10 cellular contexts compared by ENCODE assay signal in the genomic region with DNA sequence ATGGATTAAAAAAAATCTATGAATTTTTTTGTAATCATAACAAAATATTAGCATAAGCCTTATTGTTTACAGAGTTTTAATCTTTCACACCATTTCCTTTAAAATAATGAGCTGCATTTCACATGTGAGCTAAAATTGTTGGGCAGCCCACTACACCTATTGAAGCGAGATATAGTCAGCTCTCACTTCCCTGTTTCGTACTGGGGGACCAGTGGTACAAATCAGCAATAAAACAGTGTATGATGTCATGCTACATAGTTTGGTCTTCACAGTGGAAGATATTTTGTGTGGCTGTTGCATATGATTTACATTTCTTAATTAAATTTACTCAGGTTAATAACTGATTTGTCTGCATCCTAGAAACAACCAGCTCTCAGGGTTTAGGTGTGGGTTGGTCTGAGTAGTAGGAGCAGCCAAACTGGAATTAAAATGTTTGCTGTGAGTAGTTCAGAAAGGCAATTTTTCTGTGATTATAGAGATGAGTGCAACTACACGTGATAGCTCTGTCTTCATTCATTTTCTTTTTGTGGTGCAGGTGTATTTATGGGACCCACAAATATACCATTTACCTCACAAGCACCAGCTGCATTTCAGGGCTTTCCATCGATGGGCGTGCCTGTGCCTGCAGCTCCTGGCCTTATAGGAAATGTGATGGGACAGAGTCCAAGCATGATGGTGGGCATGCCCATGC.
DNase-seq lines count a peak whose midpoint lies in the region; ATAC-seq lines count a peak whose summit lies in the region.
"Had no signal": no experiment of that assay in that cellular context is flagged by ENCODE, and none has a peak within 500 bp of the region (broad histone marks: within the 10 kb centered on the region; RNA-seq: fewer than 3 reads in every experiment).

No MANE protein-coding gene starts in this region.

- DNase-seq in NCI-H1436 (lab: John Stamatoyannopoulos, UW) (peak; percentile 26), SIG-M5 treated with dmso at 0.1 percent for 504 hours (lab: John Stamatoyannopoulos, UW; ENCODE audit: unreplicated experiment) (no peak), head of caudate nucleus (no peak), Kasumi-1 (lab: John Stamatoyannopoulos, UW) (no peak)
- no peak for DNase-seq in activated CD4-positive, alpha-beta T cell treated with anti-CD3 and anti-CD28 coated beads for 36 hours
- DNase-seq: activated T-cell treated with anti-CD3 and anti-CD28 coated beads, Interleukin-2, amount 50 U/mL, for 4 hours; CD4-positive, alpha-beta T cell had no signal

- H3K9me3 Mint-ChIP-seq in activated CD4-positive, alpha-beta T cell treated with anti-CD3 and anti-CD28 coated beads for 36 hours (ENCODE audit: low read depth): no peaks in the 10 kb centered on the region
- H3K9me3 Mint-ChIP-seq: activated T-cell treated with anti-CD3 and anti-CD28 coated beads, Interleukin-2, amount 50 U/mL, for 4 hours; CD4-positive, alpha-beta T cell had no signal

- no peaks in the 10 kb centered on the region for H3K27me3 Mint-ChIP-seq in activated CD4-positive, alpha-beta T cell treated with anti-CD3 and anti-CD28 coated beads for 36 hours
- H3K27me3 Mint-ChIP-seq: CD4-positive, alpha-beta T cell had no signal

- ATAC-seq in GM18511 (IDR thresholded peaks at IDR 0.05; ENCODE audit: unreplicated experiment): peak; percentile 100
- ATAC-seq in GM21367 (IDR thresholded peaks at IDR 0.05; ENCODE audit: unreplicated experiment): peak; percentile 100
- peak; percentile 99 for ATAC-seq in HG03039 (IDR thresholded peaks at IDR 0.05; ENCODE audit: unreplicated experiment)
- ATAC-seq in activated CD4-positive, alpha-beta T cell treated with anti-CD3 and anti-CD28 coated beads for 36 hours: no peak
- ATAC-seq: activated T-cell treated with anti-CD3 and anti-CD28 coated beads, Interleukin-2, amount 50 U/mL, for 4 hours had no signal

- intact Hi-C loops in activated CD4-positive, alpha-beta T cell treated with anti-CD3 and anti-CD28 coated beads for 36 hours (cut with DNase I, micrococcal nuclease): no loop called here
- intact Hi-C loops in head of caudate nucleus (cut with DNase I): no loop called here

- CTCF ChIA-PET in activated CD4-positive, alpha-beta T cell treated with anti-CD3 and anti-CD28 coated beads for 36 hours (lab: Charles Lee): interaction anchor here (0.7 to 1.2 kb wide), 4 partner anchors 27 to 171 kb away, joined by 3 to 5 read pairs (median 4); no protein-coding TSS in a partner anchor

- POLR2A ChIA-PET in activated CD4-positive, alpha-beta T cell treated with anti-CD3 and anti-CD28 coated beads for 36 hours (lab: Charles Lee): no interaction called here

- no peak overlapping the region for H3K4me3 Mint-ChIP-seq in activated CD4-positive, alpha-beta T cell treated with anti-CD3 and anti-CD28 coated beads for 36 hours
- H3K4me3 Mint-ChIP-seq: activated T-cell treated with anti-CD3 and anti-CD28 coated beads, Interleukin-2, amount 50 U/mL, for 4 hours; CD4-positive, alpha-beta T cell had no signal

- H3K36me3 Mint-ChIP-seq in activated CD4-positive, alpha-beta T cell treated with anti-CD3 and anti-CD28 coated beads for 36 hours (ENCODE audit: low read depth): peaks cover 6% of the 10 kb centered on the region

- no peaks in the 10 kb centered on the region for H3K4me1 Mint-ChIP-seq in activated CD4-positive, alpha-beta T cell treated with anti-CD3 and anti-CD28 coated beads for 36 hours

- H3K27ac Mint-ChIP-seq in activated CD4-positive, alpha-beta T cell treated with anti-CD3 and anti-CD28 coated beads for 36 hours: no peak overlapping the region
- H3K27ac Mint-ChIP-seq: CD4-positive, alpha-beta T cell had no signal
